30 cellular contexts compared by ENCODE assay signal in genomic region chr3:38022301-38022700, GRCh38. TPM values are rescaled to one million over a fixed set of nuclear protein-coding genes. Genes with fewer than 3 reads are reported as not detected.
DNase-seq lines count a peak whose midpoint lies in the region; ATAC-seq and TF ChIP-seq lines count a peak whose summit lies in the region.
"Had no signal": no experiment of that assay in that cellular context is flagged by ENCODE, and none has a peak within 500 bp of the region (broad histone marks: within the 10 kb centered on the region; RNA-seq: fewer than 3 reads in every experiment).

No MANE protein-coding gene starts in this region.

- H4K8ac ChIP-seq in neuronal stem cell (ENCODE audit: low read depth, low read length), result no peak overlapping the region

- no peak for TF ChIP-seq EP300 in transverse colon (IDR thresholded peaks at IDR 0.05; ENCODE audit: low read depth)

- H3K27ac Mint-ChIP-seq in activated naive CD4-positive, alpha-beta T cell treated with anti-CD3 and anti-CD28 coated beads for 36 hours, result no peak overlapping the region
- no peak overlapping the region for H3K27ac Mint-ChIP-seq in activated naive CD4-positive, alpha-beta T cell treated with anti-CD3 and anti-CD28 coated beads, Interleukin-2, amount 10 ng/mL, durations not matched to agents 7 days and 5 days
- H3K27ac Mint-ChIP-seq: GM23338 had no signal

- no peak overlapping the region for H3K18ac ChIP-seq in neuronal stem cell (ENCODE audit: low read length)

- in situ Hi-C loops in transverse colon (cut with MboI; ENCODE audit: low pct_ligation_motif_present in 1 of 4, low pct_unique_long_range_greater_than_20kb in 1 of 4, low sequenced_read_pairs in 3 of 4), result no loop called here

- no peaks in the 10 kb centered on the region for H3K27me3 Mint-ChIP-seq in activated naive CD4-positive, alpha-beta T cell treated with anti-CD3 and anti-CD28 coated beads for 36 hours (ENCODE audit: low read depth)
- H3K27me3 Mint-ChIP-seq in activated naive CD4-positive, alpha-beta T cell treated with anti-CD3 and anti-CD28 coated beads, Interleukin-2, amount 10 ng/mL, durations not matched to agents 7 days and 5 days, result peaks cover 4% of the 10 kb centered on the region
- H3K27me3 Mint-ChIP-seq: IgD-negative memory B cell had no signal

- no peak overlapping the region for H3K4ac ChIP-seq in neuronal stem cell (ENCODE audit: low read length)

- DNase-seq in activated naive CD4-positive, alpha-beta T cell treated with anti-CD3 and anti-CD28 coated beads for 36 hours, result peak; percentile 2
- no peak for DNase-seq in activated naive CD4-positive, alpha-beta T cell treated with anti-CD3 and anti-CD28 coated beads, Interleukin-2, amount 10 ng/mL, durations not matched to agents 7 days and 5 days
- no peak for DNase-seq in ascending aorta (ENCODE audit: low spot score in 2 of 2)
- DNase-seq in mucosa of descending colon, result peak in 2 of 3 donors; percentile 19 to 35
- DNase-seq in transverse colon, result peak; percentile 9
- DNase-seq in NCI-H1694 treated with DMSO at 0.1 percent for 48 hours (lab: John Stamatoyannopoulos, UW), result no peak
- DNase-seq in foreskin melanocyte, result no peak
- no peak for DNase-seq in neuronal stem cell (ENCODE audit: low spot score)
- DNase-seq: activated CD8-positive, alpha-beta memory T cell treated with anti-CD3 and anti-CD28 coated beads for 24 hours; activated naive CD4-positive, alpha-beta T cell treated with Interleukin-2 at 50 U/mL for 16 hours; activated T-cell treated with anti-CD3 and anti-CD28 coated beads, Interleukin-2, amount 50 U/mL, for 48 hours; amygdala; cortex of kidney; esophagus squamous epithelium; gastrocnemius medialis; hippocampal formation; mesendoderm; NCI-H1105 treated with DMSO at 0.1 percent for 48 hours; NCI-H2029; NCI-H526 treated with DMSO at 0.1 percent for 48 hours; SHP77 treated with DMSO at 0.1 percent for 48 hours; stimulated activated CD4-positive, alpha-beta T cell treated with anti-CD3 and anti-CD28 coated beads, Interleukin-2, amount 100 ng/mL, for 24 hours had no signal

- H3K4me2 ChIP-seq in neuronal stem cell (ENCODE audit: insufficient read depth, low read length, poor library complexity, severe bottlenecking), result no peak overlapping the region
- H3K4me2 ChIP-seq: GM23338, smooth muscle cell had no signal

- no peak overlapping the region for H4K91ac ChIP-seq in neuronal stem cell (ENCODE audit: low read depth, low read length, poor library complexity)

- H2AFZ ChIP-seq in neuronal stem cell (ENCODE audit: low read length), result no peak overlapping the region
- H2AFZ ChIP-seq: GM23338 had no signal

- H3K4me3 Mint-ChIP-seq in activated naive CD4-positive, alpha-beta T cell treated with anti-CD3 and anti-CD28 coated beads for 36 hours, result no peak overlapping the region
- H3K4me3 Mint-ChIP-seq in activated naive CD4-positive, alpha-beta T cell treated with anti-CD3 and anti-CD28 coated beads, Interleukin-2, amount 10 ng/mL, durations not matched to agents 7 days and 5 days, result no peak overlapping the region
- H3K4me3 Mint-ChIP-seq: GM23338 had no signal

- H3K27ac ChIP-seq in ascending aorta (peak overlapping the region; percentile 2 to 45), transverse colon (no peak overlapping the region), neuronal stem cell (replicated peaks; ENCODE audit: low read length) (no peak overlapping the region)
- H3K27ac ChIP-seq: gastrocnemius medialis had no signal

- no peak overlapping the region for H2BK120ac ChIP-seq in neuronal stem cell (ENCODE audit: low read depth, low read length)

- H3K4me3 ChIP-seq in ascending aorta (no peak overlapping the region), mucosa of descending colon (no peak overlapping the region), transverse colon (no peak overlapping the region), neuronal stem cell (ENCODE audit: low read length in 2 of 2) (no peak overlapping the region)
- H3K4me3 ChIP-seq: esophagus squamous epithelium, gastrocnemius medialis, GM23338, smooth muscle cell, tibial nerve had no signal

- H2BK15ac ChIP-seq in neuronal stem cell (ENCODE audit: low read length), result no peak overlapping the region

- H3K9me3 ChIP-seq in ascending aorta (no peaks in the 10 kb centered on the region), mucosa of descending colon (no peaks in the 10 kb centered on the region), transverse colon (no peaks in the 10 kb centered on the region), neuronal stem cell (replicated peaks in 1 of 2; ENCODE audit: control insufficient read depth in 2 of 2, insufficient read depth in 1 of 2, low read depth in 1 of 2, low read length in 2 of 2) (no peaks in the 10 kb centered on the region)
- H3K9me3 ChIP-seq: esophagus squamous epithelium, gastrocnemius medialis, tibial nerve had no signal

- peaks cover 15% of the 10 kb centered on the region for H3K4me1 Mint-ChIP-seq in activated naive CD4-positive, alpha-beta T cell treated with anti-CD3 and anti-CD28 coated beads for 36 hours (ENCODE audit: low read depth)
- peaks cover 37% of the 10 kb centered on the region for H3K4me1 Mint-ChIP-seq in activated naive CD4-positive, alpha-beta T cell treated with anti-CD3 and anti-CD28 coated beads, Interleukin-2, amount 10 ng/mL, durations not matched to agents 7 days and 5 days

- H2BK5ac ChIP-seq in neuronal stem cell (ENCODE audit: low read length), result no peak overlapping the region

- TF ChIP-seq CTCF in ascending aorta (IDR thresholded peaks at IDR 0.05) (no peak), mucosa of descending colon (IDR thresholded peaks at IDR 0.05) (no peak), transverse colon (IDR thresholded peaks at IDR 0.05) (no peak)

- H3K9ac ChIP-seq in neuronal stem cell (ENCODE audit: low read depth, low read length, poor library complexity), result no peak overlapping the region

- no peak overlapping the region for H2BK12ac ChIP-seq in neuronal stem cell (ENCODE audit: low read length)

- H3K14ac ChIP-seq in neuronal stem cell (ENCODE audit: low read length), result no peak overlapping the region

- H3K23ac ChIP-seq in neuronal stem cell (ENCODE audit: low read depth, low read length, poor library complexity), result no peak overlapping the region

- ATAC-seq in mucosa of descending colon, result no peak
- ATAC-seq: gastrocnemius medialis, GM23338, left colon, Panc1 had no signal

- intact Hi-C loops in activated naive CD4-positive, alpha-beta T cell treated with anti-CD3 and anti-CD28 coated beads for 36 hours (cut with micrococcal nuclease), result no loop called here
- intact Hi-C loops in ascending aorta (cut with DNase I) (no loop called here), mucosa of descending colon (cut with DNase I, micrococcal nuclease) (no loop called here), transverse colon (cut with DNase I; ENCODE audit: low total_unique reads) (no loop called here)

- H3K79me1 ChIP-seq in neuronal stem cell (ENCODE audit: low read depth, low read length), result peaks cover 8% of the 10 kb centered on the region

- H3K36me3 ChIP-seq in ascending aorta, result peaks cover 16 to 35% of the 10 kb centered on the region in 2 donors
- no peaks in the 10 kb centered on the region for H3K36me3 ChIP-seq in mucosa of descending colon (ENCODE audit: low read depth)
- H3K36me3 ChIP-seq in transverse colon, result peaks cover 0 to 9% (median 0%) of the 10 kb centered on the region in 4 donors
- H3K36me3 ChIP-seq in neuronal stem cell (replicated peaks in 1 of 2; ENCODE audit: control insufficient read depth in 2 of 2, insufficient read depth in 2 of 2, low read length in 2 of 2), result peaks cover 17 to 99% of the 10 kb centered on the region in 2 donors
- H3K36me3 ChIP-seq: gastrocnemius medialis had no signal

- 59% methylated on average over 3 of the region's 3 CpGs; no CpG with 5 or more reads in 1 of the 2 donors for WGBS in transverse colon (ENCODE audit: low coverage in 1 of 2), 2 donors
- no CpG with 5 or more reads among the region's 3 CpGs for WGBS in neuronal stem cell (ENCODE audit: extremely low coverage in 2 of 2, insufficient read length in 2 of 2, insufficient replicate concordance in 1 of 2), 2 donors

- H3K27me3 ChIP-seq in ascending aorta, result no peaks in the 10 kb centered on the region
- no peaks in the 10 kb centered on the region for H3K27me3 ChIP-seq in transverse colon
- no peaks in the 10 kb centered on the region for H3K27me3 ChIP-seq in neuronal stem cell (ENCODE audit: control insufficient read depth in 3 of 3, insufficient read depth in 3 of 3, low read depth in 1 of 3, low read length in 3 of 3)
- H3K27me3 ChIP-seq: esophagus squamous epithelium, gastrocnemius medialis, tibial nerve had no signal

- H2AK5ac ChIP-seq in neuronal stem cell (ENCODE audit: low read depth, low read length), result no peak overlapping the region

- H3K9me3 Mint-ChIP-seq in activated naive CD4-positive, alpha-beta T cell treated with anti-CD3 and anti-CD28 coated beads for 36 hours, result no peaks in the 10 kb centered on the region
- H3K9me3 Mint-ChIP-seq in activated naive CD4-positive, alpha-beta T cell treated with anti-CD3 and anti-CD28 coated beads, Interleukin-2, amount 10 ng/mL, durations not matched to agents 7 days and 5 days, result no peaks in the 10 kb centered on the region
- H3K9me3 Mint-ChIP-seq: GM23338, IgD-negative memory B cell had no signal

- no peak for TF ChIP-seq POLR2A in transverse colon (IDR thresholded peaks at IDR 0.05)

- CTCF ChIA-PET in activated naive CD4-positive, alpha-beta T cell treated with anti-CD3 and anti-CD28 coated beads for 36 hours (lab: Charles Lee), result interaction anchor here (0.7 to 1.9 kb wide), 3 partner anchors 19 to 95 kb away, joined by 3 to 7 read pairs (median 5); no protein-coding TSS in a partner anchor
- CTCF ChIA-PET in activated naive CD4-positive, alpha-beta T cell treated with anti-CD3 and anti-CD28 coated beads, Interleukin-2, amount 10 ng/mL, durations not matched to agents 7 days and 5 days (lab: Charles Lee), result interaction anchor here (1.0 to 2.1 kb wide), 5 partner anchors 11 to 324 kb away, joined by 3 to 10 read pairs (median 3); no protein-coding TSS in a partner anchor

- H3K36me3 Mint-ChIP-seq in activated naive CD4-positive, alpha-beta T cell treated with anti-CD3 and anti-CD28 coated beads for 36 hours (ENCODE audit: low read depth), result peaks cover 2% of the 10 kb centered on the region
- H3K36me3 Mint-ChIP-seq in activated naive CD4-positive, alpha-beta T cell treated with anti-CD3 and anti-CD28 coated beads, Interleukin-2, amount 10 ng/mL, durations not matched to agents 7 days and 5 days, result peaks cover 18% of the 10 kb centered on the region
- H3K36me3 Mint-ChIP-seq: IgD-negative memory B cell had no signal

- peaks cover 7 to 15% of the 10 kb centered on the region in 2 donors for H3K4me1 ChIP-seq in ascending aorta
- peaks cover 36% of the 10 kb centered on the region for H3K4me1 ChIP-seq in mucosa of descending colon (ENCODE audit: low read depth)
- peaks cover 0 to 32% (median 16%) of the 10 kb centered on the region in 4 donors for H3K4me1 ChIP-seq in transverse colon
- peaks cover 4 to 13% of the 10 kb centered on the region in 2 donors for H3K4me1 ChIP-seq in neuronal stem cell (ENCODE audit: control insufficient read depth in 2 of 2, insufficient read depth in 1 of 2, low read depth in 1 of 2, low read length in 2 of 2)

RNA-seq across cellular contexts. Expression of gene PLCD1, which starts 7.1 kb away (rescaled TPM):
- total RNA-seq in activated naive CD4-positive, alpha-beta T cell treated with anti-CD3 and anti-CD28 coated beads for 36 hours, result 10 to 100 TPM; 10.6 to 10.8 TPM
- 167 TPM for total RNA-seq in ascending aorta
- 100 to 1,000 TPM in 1 of 3 donors, 10 to 100 TPM in 2; 38.2 to 113 (median 66.5) TPM for total RNA-seq in mucosa of descending colon
- total RNA-seq in transverse colon, result 100 to 1,000 TPM in 2 of 4 donors, 10 to 100 TPM in 2; 21.1 to 126 (median 91.4) TPM
- polyA plus RNA-seq in neuronal stem cell (2013, experiment 1 of 2), result 41.7 TPM
- polyA plus RNA-seq in neuronal stem cell (2013, experiment 2 of 2), result 41.2 TPM

RNA-seq across cellular contexts. Expression of gene DLEC1, which starts 16.7 kb away (rescaled TPM):
- total RNA-seq in activated naive CD4-positive, alpha-beta T cell treated with anti-CD3 and anti-CD28 coated beads for 36 hours, result under 1 TPM; 0.17 to 0.19 TPM
- 0.11 TPM for total RNA-seq in ascending aorta
- 1 to 10 TPM in 2 of 3 donors, under 1 TPM in 1; 0.73 to 1.7 (median 1.5) TPM for total RNA-seq in mucosa of descending colon
- 1 to 10 TPM in 2 of 4 donors, under 1 TPM in 2; 0.20 to 4.1 (median 1.4) TPM for total RNA-seq in transverse colon
- 2.5 TPM for polyA plus RNA-seq in neuronal stem cell (2013, experiment 1 of 2)
- 2.5 TPM for polyA plus RNA-seq in neuronal stem cell (2013, experiment 2 of 2)
- total RNA-seq: A673, gastrocnemius medialis, myocyte had no signal

RNA-seq across cellular contexts. Expression of gene VILL, which starts 31.7 kb away (rescaled TPM):
- total RNA-seq in activated naive CD4-positive, alpha-beta T cell treated with anti-CD3 and anti-CD28 coated beads for 36 hours, result 10 to 100 TPM; 13.7 to 14.2 TPM
- total RNA-seq in ascending aorta (6.3 TPM), mucosa of descending colon (100 to 1,000 TPM in 2 of 3 donors, 10 to 100 TPM in 1; 69.7 to 197 (median 150) TPM), transverse colon (100 to 1,000 TPM; 112 to 214 (median 172) TPM)
- polyA plus RNA-seq in neuronal stem cell (2013, experiment 1 of 2), result 2.0 TPM
- 1.7 TPM for polyA plus RNA-seq in neuronal stem cell (2013, experiment 2 of 2)

Comparison
In these comparisons a context has a peak if more than half of its experiments do, and no peak if none do; other contexts are left out.
1. DNase-seq: peak in activated naive CD4-positive, alpha-beta T cell treated with anti-CD3 and anti-CD28 coated beads for 36 hours (single experiment), mucosa of descending colon (2 of 3) and transverse colon (single experiment); none in activated naive CD4-positive, alpha-beta T cell treated with anti-CD3 and anti-CD28 coated beads, Interleukin-2, amount 10 ng/mL, durations not matched to agents 7 days and 5 days (single experiment), ascending aorta (0 of 2), NCI-H1694 treated with DMSO at 0.1 percent for 48 hours (single experiment), foreskin melanocyte (single experiment) and neuronal stem cell (single experiment).
2. H3K27ac ChIP-seq: peak in ascending aorta (2 of 2); none in transverse colon (0 of 4) and neuronal stem cell (single experiment).